In genomic region chr1:153422450-153423068, GRCh38 we compare ENCODE assay signal across 8 cellular contexts. TPM values are rescaled to one million over a fixed set of nuclear protein-coding genes. Genes with fewer than 3 reads are reported as not detected.
DNase-seq lines count a peak whose midpoint lies in the region; ATAC-seq and TF ChIP-seq lines count a peak whose summit lies in the region.

No MANE protein-coding gene starts in this region.

- peak; percentile 37 to 73 (median 44) for DNase-seq in CD8-positive, alpha-beta memory T cell
- DNase-seq in MG63 (peak; percentile 63), mucosa of descending colon (peak in 2 of 3 donors; percentile 75 to 89), NCI-H2196 (lab: John Stamatoyannopoulos, UW; ENCODE audit: unreplicated experiment) (no peak), NCI-H510A treated with DMSO at 0.1 percent for 48 hours (lab: John Stamatoyannopoulos, UW) (no peak)
- peak; percentile 77 for DNase-seq in activated CD4-positive, alpha-beta T cell treated with anti-CD3 and anti-CD28 coated beads, Interleukin-2, amount 10 ng/mL, durations not matched to agents 7 days and 5 days
- DNase-seq in effector memory CD4-positive, alpha-beta T cell, result peak; percentile 21 to 32 (median 25)
- peak; percentile 38 to 60 for DNase-seq in stimulated activated CD8-positive, alpha-beta memory T cell treated with anti-CD3 and anti-CD28 coated beads, Interleukin-7, amount 100 ng/mL, for 1 hour (ENCODE audit: low read depth in 2 of 2)

- no peaks in the 10 kb centered on the region for H3K4me1 Mint-ChIP-seq in CD8-positive, alpha-beta memory T cell
- no peaks in the 10 kb centered on the region for H3K4me1 Mint-ChIP-seq in activated CD4-positive, alpha-beta T cell treated with anti-CD3 and anti-CD28 coated beads, Interleukin-2, amount 10 ng/mL, durations not matched to agents 7 days and 5 days

- no peak overlapping the region for H3K27ac ChIP-seq in CD8-positive, alpha-beta memory T cell (ENCODE audit: low read depth, low read length)
- H3K27ac ChIP-seq in effector memory CD4-positive, alpha-beta T cell (ENCODE audit: insufficient read depth, low read length, poor library complexity, severe bottlenecking), result no peak overlapping the region

- no peaks in the 10 kb centered on the region for H3K27me3 ChIP-seq in CD8-positive, alpha-beta memory T cell (ENCODE audit: insufficient read depth, low read length, poor library complexity, severe bottlenecking)
- peaks cover 18% of the 10 kb centered on the region for H3K27me3 ChIP-seq in MG63
- H3K27me3 ChIP-seq in effector memory CD4-positive, alpha-beta T cell (replicated peaks; ENCODE audit: control insufficient read depth, insufficient read depth, low read length, poor library complexity, severe bottlenecking), result no peaks in the 10 kb centered on the region

- CTCF ChIA-PET in CD8-positive, alpha-beta memory T cell (lab: Charles Lee), result no interaction called here
- CTCF ChIA-PET in activated CD4-positive, alpha-beta T cell treated with anti-CD3 and anti-CD28 coated beads, Interleukin-2, amount 10 ng/mL, durations not matched to agents 7 days and 5 days (lab: Charles Lee), result interaction anchor here (0.7 kb wide), 1 partner anchor 664 kb away, joined by 3 read pairs; no protein-coding TSS in a partner anchor

- no peaks in the 10 kb centered on the region for H3K36me3 Mint-ChIP-seq in CD8-positive, alpha-beta memory T cell
- no peaks in the 10 kb centered on the region for H3K36me3 Mint-ChIP-seq in activated CD4-positive, alpha-beta T cell treated with anti-CD3 and anti-CD28 coated beads, Interleukin-2, amount 10 ng/mL, durations not matched to agents 7 days and 5 days (ENCODE audit: low read depth)

- intact Hi-C loops in mucosa of descending colon (cut with DNase I, micrococcal nuclease), result no loop called here

- peaks cover 32 to 70% of the 10 kb centered on the region in 2 donors for H3K27me3 Mint-ChIP-seq in CD8-positive, alpha-beta memory T cell
- H3K27me3 Mint-ChIP-seq in activated CD4-positive, alpha-beta T cell treated with anti-CD3 and anti-CD28 coated beads, Interleukin-2, amount 10 ng/mL, durations not matched to agents 7 days and 5 days, result peaks cover 19% of the 10 kb centered on the region

- H3K4me3 ChIP-seq in CD8-positive, alpha-beta memory T cell (ENCODE audit: low read length), result no peak overlapping the region
- H3K4me3 ChIP-seq in MG63 (no peak overlapping the region), mucosa of descending colon (no peak overlapping the region)
- H3K4me3 ChIP-seq in effector memory CD4-positive, alpha-beta T cell (ENCODE audit: insufficient read depth, low read depth, low read length, poor library complexity, severe bottlenecking), result no peak overlapping the region

- TF ChIP-seq CTCF in mucosa of descending colon (IDR thresholded peaks at IDR 0.05), result no peak

- no peak overlapping the region for H3K27ac Mint-ChIP-seq in CD8-positive, alpha-beta memory T cell
- H3K27ac Mint-ChIP-seq in activated CD4-positive, alpha-beta T cell treated with anti-CD3 and anti-CD28 coated beads, Interleukin-2, amount 10 ng/mL, durations not matched to agents 7 days and 5 days, result peak overlapping the region; percentile 0

- H3K4me3 Mint-ChIP-seq in CD8-positive, alpha-beta memory T cell, result no peak overlapping the region
- no peak overlapping the region for H3K4me3 Mint-ChIP-seq in activated CD4-positive, alpha-beta T cell treated with anti-CD3 and anti-CD28 coated beads, Interleukin-2, amount 10 ng/mL, durations not matched to agents 7 days and 5 days

- no peaks in the 10 kb centered on the region for H3K9me3 ChIP-seq in CD8-positive, alpha-beta memory T cell (ENCODE audit: low read length)
- H3K9me3 ChIP-seq in MG63, result no peaks in the 10 kb centered on the region
- no peaks in the 10 kb centered on the region for H3K9me3 ChIP-seq in effector memory CD4-positive, alpha-beta T cell (ENCODE audit: control insufficient read depth, low read length)
- H3K9me3 ChIP-seq in mucosa of descending colon, result no peaks in the 10 kb centered on the region

- no peaks in the 10 kb centered on the region for H3K36me3 ChIP-seq in CD8-positive, alpha-beta memory T cell (ENCODE audit: insufficient read depth, low read length)
- no peaks in the 10 kb centered on the region for H3K36me3 ChIP-seq in MG63
- H3K36me3 ChIP-seq in effector memory CD4-positive, alpha-beta T cell (ENCODE audit: control insufficient read depth, insufficient read depth, low read length), result no peaks in the 10 kb centered on the region
- no peaks in the 10 kb centered on the region for H3K36me3 ChIP-seq in mucosa of descending colon (ENCODE audit: low read depth)

- H3K4me1 ChIP-seq in CD8-positive, alpha-beta memory T cell (ENCODE audit: insufficient read depth, low read length), result no peaks in the 10 kb centered on the region
- H3K4me1 ChIP-seq in effector memory CD4-positive, alpha-beta T cell (ENCODE audit: control insufficient read depth, insufficient read depth, low read length, poor library complexity, severe bottlenecking), result no peaks in the 10 kb centered on the region
- H3K4me1 ChIP-seq in mucosa of descending colon (ENCODE audit: low read depth), result no peaks in the 10 kb centered on the region

- peaks cover 0 to 4% (median 0%) of the 10 kb centered on the region in 5 donors for H3K9me3 Mint-ChIP-seq in CD8-positive, alpha-beta memory T cell
- H3K9me3 Mint-ChIP-seq in activated CD4-positive, alpha-beta T cell treated with anti-CD3 and anti-CD28 coated beads, Interleukin-2, amount 10 ng/mL, durations not matched to agents 7 days and 5 days, result no peaks in the 10 kb centered on the region

- POLR2A ChIA-PET in CD8-positive, alpha-beta memory T cell (lab: Charles Lee), result no interaction called here
- POLR2A ChIA-PET in activated CD4-positive, alpha-beta T cell treated with anti-CD3 and anti-CD28 coated beads, Interleukin-2, amount 10 ng/mL, durations not matched to agents 7 days and 5 days (lab: Charles Lee), result no interaction called here

- ATAC-seq in mucosa of descending colon, result peak; percentile 77

RNA-seq across cellular contexts. Expression of gene S100A7A, which starts 6.2 kb away (rescaled TPM):
- total RNA-seq in CD8-positive, alpha-beta memory T cell, result not detected
- not detected for polyA plus RNA-seq in CD8-positive, alpha-beta memory T cell
- not detected in 2 replicates for total RNA-seq in MG63 (2014; rRNA removed; shearing (Covaris generic); ENCODE audit: low replicate concordance)
- not detected for total RNA-seq in activated CD4-positive, alpha-beta T cell treated with anti-CD3 and anti-CD28 coated beads, Interleukin-2, amount 10 ng/mL, durations not matched to agents 7 days and 5 days
- total RNA-seq in mucosa of descending colon, result not detected

RNA-seq across cellular contexts. Expression of gene S100A8, which starts 31.7 kb away (rescaled TPM):
- total RNA-seq in CD8-positive, alpha-beta memory T cell, result not detected
- not detected for polyA plus RNA-seq in CD8-positive, alpha-beta memory T cell
- not detected in 2 replicates for total RNA-seq in MG63 (2014; rRNA removed; shearing (Covaris generic); ENCODE audit: low replicate concordance)
- not detected for total RNA-seq in activated CD4-positive, alpha-beta T cell treated with anti-CD3 and anti-CD28 coated beads, Interleukin-2, amount 10 ng/mL, durations not matched to agents 7 days and 5 days
- 10 to 100 TPM in 2 of 3 donors, 1 to 10 TPM in 1; 3.4 to 90.6 (median 22.4) TPM for total RNA-seq in mucosa of descending colon

RNA-seq across cellular contexts. Expression of gene S100A7, which starts 37.9 kb away (rescaled TPM):
- total RNA-seq in CD8-positive, alpha-beta memory T cell, result not detected
- not detected for polyA plus RNA-seq in CD8-positive, alpha-beta memory T cell
- total RNA-seq in MG63 (2014; rRNA removed; shearing (Covaris generic); ENCODE audit: low replicate concordance), result not detected in 2 replicates
- not detected for total RNA-seq in activated CD4-positive, alpha-beta T cell treated with anti-CD3 and anti-CD28 coated beads, Interleukin-2, amount 10 ng/mL, durations not matched to agents 7 days and 5 days
- total RNA-seq in mucosa of descending colon, result not detected

RNA-seq across cellular contexts. Expression of gene S100A12, which starts 47.1 kb away (rescaled TPM):
- not detected for total RNA-seq in CD8-positive, alpha-beta memory T cell
- not detected for polyA plus RNA-seq in CD8-positive, alpha-beta memory T cell
- total RNA-seq in MG63 (2014; rRNA removed; shearing (Covaris generic); ENCODE audit: low replicate concordance), result not detected in 2 replicates
- total RNA-seq in activated CD4-positive, alpha-beta T cell treated with anti-CD3 and anti-CD28 coated beads, Interleukin-2, amount 10 ng/mL, durations not matched to agents 7 days and 5 days, result not detected
- 1 to 10 TPM in 1 of 3 donors, under 1 TPM in 1, not detected in 1; 0.87 to 1.5 TPM for total RNA-seq in mucosa of descending colon

Comparison
In these comparisons a context has a peak if more than half of its experiments do, and no peak if none do; other contexts are left out.
1. DNase-seq: peak in CD8-positive, alpha-beta memory T cell (5 of 5), MG63 (single experiment), activated CD4-positive, alpha-beta T cell treated with anti-CD3 and anti-CD28 coated beads, Interleukin-2, amount 10 ng/mL, durations not matched to agents 7 days and 5 days (single experiment), effector memory CD4-positive, alpha-beta T cell (3 of 3), mucosa of descending colon (2 of 3) and stimulated activated CD8-positive, alpha-beta memory T cell treated with anti-CD3 and anti-CD28 coated beads, Interleukin-7, amount 100 ng/mL, for 1 hour (2 of 2); none in NCI-H2196 (single experiment) and NCI-H510A treated with DMSO at 0.1 percent for 48 hours (single experiment).